In genomic region chr1:38125016-38125415, GRCh38 we compare ENCODE assay signal across 16 cellular contexts.
"Had no signal": no experiment of that assay in that cellular context is flagged by ENCODE, and none has a peak within 500 bp of the region (broad histone marks: within the 10 kb centered on the region; RNA-seq: fewer than 3 reads in every experiment).

No MANE protein-coding gene starts in this region.

- H3K36me3 ChIP-seq: gastrocnemius medialis, neutrophil had no signal

- H3K4me1 ChIP-seq: gastrocnemius medialis had no signal

- H3K27ac ChIP-seq: gastrocnemius medialis, neutrophil had no signal

- H3K27me3 Mint-ChIP-seq: dendritic cell treated with granulocyte-macrophage colony-stimulating factor and Interleukin-4, amounts not matched to agents 40 ng/mL and 50 ng/mL, for 4 days had no signal

- H3K27me3 ChIP-seq: gastrocnemius medialis, neutrophil had no signal

- H3K36me3 Mint-ChIP-seq: naive thymus-derived CD8-positive, alpha-beta T cell; type B pancreatic cell had no signal

- H3K4me3 ChIP-seq: gastrocnemius medialis, lung had no signal

- H3K9me3 Mint-ChIP-seq: dendritic cell treated with granulocyte-macrophage colony-stimulating factor and Interleukin-4, amounts not matched to agents 40 ng/mL and 50 ng/mL, for 4 days; effector memory CD8-positive, alpha-beta T cell; naive thymus-derived CD8-positive, alpha-beta T cell; type B pancreatic cell had no signal

- H3K9me3 ChIP-seq: gastrocnemius medialis, neutrophil had no signal

- H3K4me1 Mint-ChIP-seq: naive thymus-derived CD8-positive, alpha-beta T cell had no signal

- DNase-seq: cerebellar nuclear complex; effector memory CD8-positive, alpha-beta T cell; gastrocnemius medialis; glutamatergic neuron; left colon; left ventricle myocardium superior; mesendoderm; naive thymus-derived CD8-positive, alpha-beta T cell; small intestine; stimulated activated CD4-positive, alpha-beta T cell treated with anti-CD3 and anti-CD28 coated beads, Interleukin-2, amount 100 ng/mL, for 48 hours; stimulated activated naive CD4-positive, alpha-beta T cell treated with Interleukin-2 at 50 U/mL for 16 hours had no signal

- H3K27ac Mint-ChIP-seq: dendritic cell treated with granulocyte-macrophage colony-stimulating factor and Interleukin-4, amounts not matched to agents 40 ng/mL and 50 ng/mL, for 4 days; effector memory CD8-positive, alpha-beta T cell; naive thymus-derived CD8-positive, alpha-beta T cell; type B pancreatic cell had no signal

- H3K4me3 Mint-ChIP-seq: dendritic cell treated with granulocyte-macrophage colony-stimulating factor and Interleukin-4, amounts not matched to agents 40 ng/mL and 50 ng/mL, for 4 days; effector memory CD8-positive, alpha-beta T cell; naive thymus-derived CD8-positive, alpha-beta T cell; type B pancreatic cell had no signal

- ATAC-seq: effector memory CD8-positive, alpha-beta T cell; gastrocnemius medialis; left colon; left ventricle myocardium superior; naive thymus-derived CD8-positive, alpha-beta T cell; sciatic nerve had no signal
